In the genomic region with DNA sequence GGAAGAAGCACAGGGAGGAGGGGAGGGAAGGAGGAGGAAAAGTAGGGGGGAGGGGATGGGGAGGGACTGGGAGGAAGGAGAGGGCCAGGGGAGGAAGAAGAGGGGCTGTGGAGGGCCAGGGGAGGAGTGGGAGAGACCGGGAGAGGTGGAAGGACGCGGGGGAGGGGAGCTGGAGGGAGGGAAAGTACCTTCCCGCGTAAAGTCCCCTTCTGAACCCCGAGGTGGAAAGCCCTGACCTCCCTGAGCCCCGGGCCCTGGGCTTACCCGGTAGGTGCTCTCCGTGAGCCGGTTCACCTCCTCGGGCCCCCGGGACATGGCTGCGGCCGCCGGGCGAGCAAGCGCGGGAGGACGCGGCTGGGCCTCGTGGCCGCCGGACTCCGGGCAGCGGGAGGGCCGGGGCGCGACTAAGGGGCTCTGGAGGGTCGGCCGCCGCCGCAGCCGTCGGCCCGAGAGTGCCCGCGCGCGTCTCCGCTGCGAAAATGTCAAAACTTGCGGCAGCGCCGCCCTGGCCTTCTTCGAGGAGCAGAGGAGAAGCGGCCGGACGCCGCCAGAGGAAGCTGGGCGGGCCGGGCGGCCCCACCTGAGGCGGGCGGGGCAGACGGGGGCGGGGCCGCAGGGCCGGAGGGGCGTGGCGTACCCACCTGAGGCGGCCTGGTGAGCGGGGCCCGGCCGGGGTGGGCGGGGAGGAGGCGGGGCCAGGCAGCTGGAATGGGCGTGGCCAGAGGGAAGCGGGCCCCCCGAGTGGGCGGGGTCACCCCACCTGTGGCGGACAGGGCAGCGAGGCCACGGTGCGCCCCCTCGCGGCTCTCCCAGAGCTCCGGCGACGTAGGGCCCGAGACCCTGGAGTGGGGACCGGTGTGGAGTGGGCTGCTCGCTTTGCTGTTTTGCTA, we compare ENCODE assay signal across 1 cellular context.
TF ChIP-seq lines count a peak whose summit lies in the region.

A gene with protein sequence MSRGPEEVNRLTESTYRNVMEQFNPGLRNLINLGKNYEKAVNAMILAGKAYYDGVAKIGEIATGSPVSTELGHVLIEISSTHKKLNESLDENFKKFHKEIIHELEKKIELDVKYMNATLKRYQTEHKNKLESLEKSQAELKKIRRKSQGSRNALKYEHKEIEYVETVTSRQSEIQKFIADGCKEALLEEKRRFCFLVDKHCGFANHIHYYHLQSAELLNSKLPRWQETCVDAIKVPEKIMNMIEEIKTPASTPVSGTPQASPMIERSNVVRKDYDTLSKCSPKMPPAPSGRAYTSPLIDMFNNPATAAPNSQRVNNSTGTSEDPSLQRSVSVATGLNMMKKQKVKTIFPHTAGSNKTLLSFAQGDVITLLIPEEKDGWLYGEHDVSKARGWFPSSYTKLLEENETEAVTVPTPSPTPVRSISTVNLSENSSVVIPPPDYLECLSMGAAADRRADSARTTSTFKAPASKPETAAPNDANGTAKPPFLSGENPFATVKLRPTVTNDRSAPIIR (minus strand): TSS at position 553 of the 890 bp plus-strand sequence. CDS start 238 bp downstream, at position 315.

TF ChIP-seq in HepG2, 621 proteins besides CTCF, POLR2A, EP300 and RAD21 (continued from another document and continues in another):
- TF ChIP-seq, protein P1, sequence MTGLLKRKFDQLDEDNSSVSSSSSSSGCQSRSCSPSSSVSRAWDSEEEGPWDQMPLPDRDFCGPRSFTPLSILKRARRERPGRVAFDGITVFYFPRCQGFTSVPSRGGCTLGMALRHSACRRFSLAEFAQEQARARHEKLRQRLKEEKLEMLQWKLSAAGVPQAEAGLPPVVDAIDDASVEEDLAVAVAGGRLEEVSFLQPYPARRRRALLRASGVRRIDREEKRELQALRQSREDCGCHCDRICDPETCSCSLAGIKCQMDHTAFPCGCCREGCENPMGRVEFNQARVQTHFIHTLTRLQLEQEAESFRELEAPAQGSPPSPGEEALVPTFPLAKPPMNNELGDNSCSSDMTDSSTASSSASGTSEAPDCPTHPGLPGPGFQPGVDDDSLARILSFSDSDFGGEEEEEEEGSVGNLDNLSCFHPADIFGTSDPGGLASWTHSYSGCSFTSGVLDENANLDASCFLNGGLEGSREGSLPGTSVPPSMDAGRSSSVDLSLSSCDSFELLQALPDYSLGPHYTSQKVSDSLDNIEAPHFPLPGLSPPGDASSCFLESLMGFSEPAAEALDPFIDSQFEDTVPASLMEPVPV (CRISPR knock-in tag; IDR thresholded peaks at IDR 0.05) = no peak; the same call in 1 of the 2 replicates
- TF ChIP-seq ZNF563 (CRISPR knock-in tag; IDR thresholded peaks at IDR 0.05) = peak; percentile 78
- no peak; the same call in 1 of the 2 replicates for TF ChIP-seq NKX3-1 (CRISPR knock-in tag; IDR thresholded peaks at IDR 0.05)
- no peak for TF ChIP-seq ZNF468 (CRISPR knock-in tag; IDR thresholded peaks at IDR 0.05)
- TF ChIP-seq HDAC1 (CRISPR knock-in tag; IDR thresholded peaks at IDR 0.05) = no peak
- TF ChIP-seq SMARCE1 (IDR thresholded peaks at IDR 0.05; ENCODE audit: borderline replicate concordance) = no peak
- TF ChIP-seq PHF20 (CRISPR knock-in tag; IDR thresholded peaks at IDR 0.05) = 0 out of 2 replicates have a peak, but pooled peaks have one; percentile 31
- TF ChIP-seq NFIB (CRISPR knock-in tag; IDR thresholded peaks at IDR 0.05; ENCODE audit: borderline replicate concordance) = no peak
- no peak for TF ChIP-seq RCOR2 (CRISPR knock-in tag; IDR thresholded peaks at IDR 0.05)
- TF ChIP-seq ZNF382 (CRISPR knock-in tag; IDR thresholded peaks at IDR 0.05; ENCODE audit: borderline replicate concordance) = no peak
- TF ChIP-seq SUZ12 (IDR thresholded peaks at IDR 0.05; ENCODE audit: low read depth, low read length) = no peak
- no peak for TF ChIP-seq CREM (IDR thresholded peaks at IDR 0.05)
- TF ChIP-seq CREM (CRISPR knock-in tag; IDR thresholded peaks at IDR 0.05) = no peak
- TF ChIP-seq ZNF549 (CRISPR knock-in tag; IDR thresholded peaks at IDR 0.05) = no peak
- TF ChIP-seq SPEN (CRISPR knock-in tag; IDR thresholded peaks at IDR 0.05; ENCODE audit: low read depth) = no peak
- no peak for TF ChIP-seq ZNF775 (CRISPR knock-in tag; IDR thresholded peaks at IDR 0.05; ENCODE audit: borderline replicate concordance)
- TF ChIP-seq, protein P2, sequence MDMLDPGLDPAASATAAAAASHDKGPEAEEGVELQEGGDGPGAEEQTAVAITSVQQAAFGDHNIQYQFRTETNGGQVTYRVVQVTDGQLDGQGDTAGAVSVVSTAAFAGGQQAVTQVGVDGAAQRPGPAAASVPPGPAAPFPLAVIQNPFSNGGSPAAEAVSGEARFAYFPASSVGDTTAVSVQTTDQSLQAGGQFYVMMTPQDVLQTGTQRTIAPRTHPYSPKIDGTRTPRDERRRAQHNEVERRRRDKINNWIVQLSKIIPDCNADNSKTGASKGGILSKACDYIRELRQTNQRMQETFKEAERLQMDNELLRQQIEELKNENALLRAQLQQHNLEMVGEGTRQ (IDR thresholded peaks at IDR 0.05; ENCODE audit: low read depth, low read length) = no peak
- TF ChIP-seq, protein P2 (CRISPR knock-in tag; IDR thresholded peaks at IDR 0.05; ENCODE audit: borderline replicate concordance) = no peak
- no peak for TF ChIP-seq ZNF367 (CRISPR knock-in tag; IDR thresholded peaks at IDR 0.05; ENCODE audit: borderline replicate concordance)
- TF ChIP-seq, protein P3, sequence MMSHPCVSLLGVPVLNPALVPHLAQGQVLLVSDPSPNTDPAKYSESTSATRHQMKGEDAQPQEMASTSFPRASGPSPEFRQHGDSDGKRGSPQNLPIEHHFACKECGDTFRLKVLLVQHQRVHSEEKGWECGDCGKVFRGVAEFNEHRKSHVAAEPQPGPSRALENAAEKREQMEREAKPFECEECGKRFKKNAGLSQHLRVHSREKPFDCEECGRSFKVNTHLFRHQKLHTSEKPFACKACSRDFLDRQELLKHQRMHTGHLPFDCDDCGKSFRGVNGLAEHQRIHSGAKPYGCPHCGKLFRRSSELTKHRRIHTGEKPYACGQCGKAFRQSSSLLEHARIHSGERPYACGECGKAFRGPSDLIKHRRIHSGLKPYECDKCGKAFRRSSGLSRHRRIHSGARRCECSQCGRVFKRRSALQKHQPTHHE (CRISPR knock-in tag; IDR thresholded peaks at IDR 0.05; ENCODE audit: borderline replicate concordance) = no peak
- TF ChIP-seq, protein P4, sequence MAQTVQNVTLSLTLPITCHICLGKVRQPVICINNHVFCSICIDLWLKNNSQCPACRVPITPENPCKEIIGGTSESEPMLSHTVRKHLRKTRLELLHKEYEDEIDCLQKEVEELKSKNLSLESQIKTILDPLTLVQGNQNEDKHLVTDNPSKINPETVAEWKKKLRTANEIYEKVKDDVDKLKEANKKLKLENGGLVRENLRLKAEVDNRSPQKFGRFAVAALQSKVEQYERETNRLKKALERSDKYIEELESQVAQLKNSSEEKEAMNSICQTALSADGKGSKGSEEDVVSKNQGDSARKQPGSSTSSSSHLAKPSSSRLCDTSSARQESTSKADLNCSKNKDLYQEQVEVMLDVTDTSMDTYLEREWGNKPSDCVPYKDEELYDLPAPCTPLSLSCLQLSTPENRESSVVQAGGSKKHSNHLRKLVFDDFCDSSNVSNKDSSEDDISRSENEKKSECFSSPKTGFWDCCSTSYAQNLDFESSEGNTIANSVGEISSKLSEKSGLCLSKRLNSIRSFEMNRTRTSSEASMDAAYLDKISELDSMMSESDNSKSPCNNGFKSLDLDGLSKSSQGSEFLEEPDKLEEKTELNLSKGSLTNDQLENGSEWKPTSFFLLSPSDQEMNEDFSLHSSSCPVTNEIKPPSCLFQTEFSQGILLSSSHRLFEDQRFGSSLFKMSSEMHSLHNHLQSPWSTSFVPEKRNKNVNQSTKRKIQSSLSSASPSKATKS (CRISPR knock-in tag; IDR thresholded peaks at IDR 0.05) = no peak
- TF ChIP-seq ZNF780A (CRISPR knock-in tag; IDR thresholded peaks at IDR 0.05) = no peak
- TF ChIP-seq ZNF510 (CRISPR knock-in tag; IDR thresholded peaks at IDR 0.05; ENCODE audit: low read depth) = no peak
- TF ChIP-seq SIN3A (IDR thresholded peaks at IDR 0.05; ENCODE audit: borderline replicate concordance, low read depth, low read length) = no peak; the same call in 1 of the 2 replicates
- TF ChIP-seq GLI4 (CRISPR knock-in tag; IDR thresholded peaks at IDR 0.05; ENCODE audit: borderline replicate concordance) = 0 out of 2 replicates have a peak, but pooled peaks have one; percentile 40
- TF ChIP-seq ONECUT2 (CRISPR knock-in tag; IDR thresholded peaks at IDR 0.05) = no peak
- no peak for TF ChIP-seq ZNF230 (CRISPR knock-in tag; IDR thresholded peaks at IDR 0.05)
- TF ChIP-seq, protein P5, sequence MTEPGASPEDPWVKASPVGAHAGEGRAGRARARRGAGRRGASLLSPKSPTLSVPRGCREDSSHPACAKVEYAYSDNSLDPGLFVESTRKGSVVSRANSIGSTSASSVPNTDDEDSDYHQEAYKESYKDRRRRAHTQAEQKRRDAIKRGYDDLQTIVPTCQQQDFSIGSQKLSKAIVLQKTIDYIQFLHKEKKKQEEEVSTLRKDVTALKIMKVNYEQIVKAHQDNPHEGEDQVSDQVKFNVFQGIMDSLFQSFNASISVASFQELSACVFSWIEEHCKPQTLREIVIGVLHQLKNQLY (CRISPR knock-in tag; IDR thresholded peaks at IDR 0.05) = no peak
- no peak for TF ChIP-seq RELA (CRISPR knock-in tag; IDR thresholded peaks at IDR 0.05)
- no peak for TF ChIP-seq ZNF839 (CRISPR knock-in tag; IDR thresholded peaks at IDR 0.05; ENCODE audit: borderline replicate concordance)
- TF ChIP-seq RARA (CRISPR knock-in tag; IDR thresholded peaks at IDR 0.05) = peak; percentile 32; the same call in 1 of the 2 replicates
- no peak for TF ChIP-seq PITX1 (CRISPR knock-in tag; IDR thresholded peaks at IDR 0.05)
- no peak for TF ChIP-seq ZFP36 (IDR thresholded peaks at IDR 0.05; ENCODE audit: borderline replicate concordance, low read depth, low read length, partially characterized antibody)
- no peak for TF ChIP-seq ZNF792 (CRISPR knock-in tag; IDR thresholded peaks at IDR 0.05)
- peak; percentile 69; the same call in 1 of the 2 replicates for TF ChIP-seq ZNF777 (CRISPR knock-in tag; IDR thresholded peaks at IDR 0.05)
- no peak for TF ChIP-seq MAFG (CRISPR knock-in tag; IDR thresholded peaks at IDR 0.05)
- TF ChIP-seq ZNF33B (CRISPR knock-in tag; IDR thresholded peaks at IDR 0.05) = 0 out of 2 replicates have a peak, but pooled peaks have one; percentile 35
- TF ChIP-seq EEA1 (CRISPR knock-in tag; IDR thresholded peaks at IDR 0.05; ENCODE audit: borderline replicate concordance) = no peak
- TF ChIP-seq ZNF737 (CRISPR knock-in tag; IDR thresholded peaks at IDR 0.05; ENCODE audit: borderline replicate concordance) = no peak
- TF ChIP-seq ZNF749 (CRISPR knock-in tag; IDR thresholded peaks at IDR 0.05; ENCODE audit: borderline replicate concordance) = peak; percentile 79; the same call in 1 of the 2 replicates
- no peak for TF ChIP-seq PRPF4 (IDR thresholded peaks at IDR 0.05; ENCODE audit: low read depth, low read length, poor library complexity, severe bottlenecking)
- TF ChIP-seq, protein P6, sequence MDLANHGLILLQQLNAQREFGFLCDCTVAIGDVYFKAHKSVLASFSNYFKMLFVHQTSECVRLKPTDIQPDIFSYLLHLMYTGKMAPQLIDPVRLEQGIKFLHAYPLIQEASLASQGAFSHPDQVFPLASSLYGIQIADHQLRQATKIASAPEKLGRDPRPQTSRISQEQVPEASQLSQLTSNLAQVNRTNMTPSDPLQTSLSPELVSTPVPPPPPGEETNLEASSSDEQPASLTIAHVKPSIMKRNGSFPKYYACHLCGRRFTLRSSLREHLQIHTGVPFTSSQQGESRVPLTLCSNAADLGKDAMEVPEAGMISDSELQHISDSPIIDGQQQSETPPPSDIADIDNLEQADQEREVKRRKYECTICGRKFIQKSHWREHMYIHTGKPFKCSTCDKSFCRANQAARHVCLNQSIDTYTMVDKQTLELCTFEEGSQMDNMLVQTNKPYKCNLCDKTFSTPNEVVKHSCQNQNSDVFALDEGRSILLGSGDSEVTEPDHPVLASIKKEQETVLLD (CRISPR knock-in tag; IDR thresholded peaks at IDR 0.05; ENCODE audit: low read depth) = no peak
- TF ChIP-seq MEIS2 (CRISPR knock-in tag; IDR thresholded peaks at IDR 0.05) = no peak
- TF ChIP-seq POGZ (CRISPR knock-in tag; IDR thresholded peaks at IDR 0.05) = peak; percentile 62
- TF ChIP-seq ZNF7 (CRISPR knock-in tag; IDR thresholded peaks at IDR 0.05) = no peak
- TF ChIP-seq, protein P7, sequence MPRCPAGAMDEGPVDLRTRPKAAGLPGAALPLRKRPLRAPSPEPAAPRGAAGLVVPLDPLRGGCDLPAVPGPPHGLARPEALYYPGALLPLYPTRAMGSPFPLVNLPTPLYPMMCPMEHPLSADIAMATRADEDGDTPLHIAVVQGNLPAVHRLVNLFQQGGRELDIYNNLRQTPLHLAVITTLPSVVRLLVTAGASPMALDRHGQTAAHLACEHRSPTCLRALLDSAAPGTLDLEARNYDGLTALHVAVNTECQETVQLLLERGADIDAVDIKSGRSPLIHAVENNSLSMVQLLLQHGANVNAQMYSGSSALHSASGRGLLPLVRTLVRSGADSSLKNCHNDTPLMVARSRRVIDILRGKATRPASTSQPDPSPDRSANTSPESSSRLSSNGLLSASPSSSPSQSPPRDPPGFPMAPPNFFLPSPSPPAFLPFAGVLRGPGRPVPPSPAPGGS (CRISPR knock-in tag; IDR thresholded peaks at IDR 0.05) = peak; percentile 88; the same call in 1 of the 2 replicates
- TF ChIP-seq REXO4 (CRISPR knock-in tag; IDR thresholded peaks at IDR 0.05; ENCODE audit: borderline replicate concordance) = no peak
- TF ChIP-seq TMF1 (CRISPR knock-in tag; IDR thresholded peaks at IDR 0.05; ENCODE audit: low read depth) = peak; percentile 82; the same call in 1 of the 2 replicates
- TF ChIP-seq TEAD3 (CRISPR knock-in tag; optimal IDR thresholded peaks at IDR 0.05; ENCODE audit: borderline replicate concordance) = peak; percentile 42
- no peak for TF ChIP-seq REL (CRISPR knock-in tag; conservative IDR thresholded peaks at IDR 0.05)
- no peak for TF ChIP-seq FOXA1 (IDR thresholded peaks at IDR 0.05)
- TF ChIP-seq FOXA1 (CRISPR knock-in tag; IDR thresholded peaks at IDR 0.05) = no peak
- TF ChIP-seq IRF2 (CRISPR knock-in tag; IDR thresholded peaks at IDR 0.05) = no peak
- TF ChIP-seq, protein P8, sequence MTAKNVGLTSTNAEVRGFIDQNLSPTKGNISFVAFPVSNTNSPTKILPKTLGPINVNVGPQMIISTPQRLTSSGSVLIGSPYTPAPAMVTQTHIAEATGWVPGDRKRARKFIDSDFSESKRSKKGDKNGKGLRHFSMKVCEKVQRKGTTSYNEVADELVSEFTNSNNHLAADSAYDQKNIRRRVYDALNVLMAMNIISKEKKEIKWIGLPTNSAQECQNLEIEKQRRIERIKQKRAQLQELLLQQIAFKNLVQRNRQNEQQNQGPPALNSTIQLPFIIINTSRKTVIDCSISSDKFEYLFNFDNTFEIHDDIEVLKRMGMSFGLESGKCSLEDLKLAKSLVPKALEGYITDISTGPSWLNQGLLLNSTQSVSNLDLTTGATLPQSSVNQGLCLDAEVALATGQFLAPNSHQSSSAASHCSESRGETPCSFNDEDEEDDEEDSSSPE (CRISPR knock-in tag; IDR thresholded peaks at IDR 0.05) = peak; percentile 66
- peak; percentile 45; the same call in 1 of the 2 replicates for TF ChIP-seq KDM2A (CRISPR knock-in tag; IDR thresholded peaks at IDR 0.05; ENCODE audit: borderline replicate concordance, low read depth)
- peak; percentile 62; the same call in 1 of the 2 replicates for TF ChIP-seq ZNF891 (CRISPR knock-in tag; IDR thresholded peaks at IDR 0.05)
- no peak for TF ChIP-seq GPN1 (CRISPR knock-in tag; IDR thresholded peaks at IDR 0.05; ENCODE audit: borderline replicate concordance)
